ENCODE assay signal across 13 cellular contexts in genomic region chr10:124676416-124677062, GRCh38.
DNase-seq lines count a peak whose midpoint lies in the region; ATAC-seq and TF ChIP-seq lines count a peak whose summit lies in the region.
"Had no signal": no experiment of that assay in that cellular context is flagged by ENCODE, and none has a peak within 500 bp of the region (broad histone marks: within the 10 kb centered on the region; RNA-seq: fewer than 3 reads in every experiment).

No MANE protein-coding gene starts in this region.

- CTCF ChIA-PET in CD8-positive, alpha-beta memory T cell (lab: Charles Lee), result interaction anchor here (0.8 to 7.8 kb wide), 12 partner anchors 9 to 65 kb away, joined by 3 to 65 read pairs (median 4); no protein-coding TSS in a partner anchor

- H3K4me3 ChIP-seq in CD8-positive, alpha-beta memory T cell (ENCODE audit: low read length), result peak overlapping the region; percentile 5
- H3K4me3 ChIP-seq in SJCRH30 (no peak overlapping the region), body of pancreas (no peak overlapping the region)

- TF ChIP-seq POLR2A in body of pancreas (IDR thresholded peaks at IDR 0.05), result no peak

- H3K9me3 ChIP-seq in CD8-positive, alpha-beta memory T cell (ENCODE audit: low read length), result no peaks in the 10 kb centered on the region
- H3K9me3 ChIP-seq in SJCRH30 (replicated peaks) (no peaks in the 10 kb centered on the region), body of pancreas (no peaks in the 10 kb centered on the region)

- H3K27ac Mint-ChIP-seq in CD8-positive, alpha-beta memory T cell, result peak overlapping the region in 7 of 8 donors; percentile 29 to 83 (median 73)
- H3K27ac Mint-ChIP-seq: activated CD8-positive, alpha-beta memory T cell treated with anti-CD3 and anti-CD28 coated beads, Interleukin-2, amount 10 ng/mL, durations not matched to agents 7 days and 5 days had no signal

- no peak for DNase-seq in CD8-positive, alpha-beta memory T cell
- DNase-seq in SJCRH30 (peak; percentile 80 to 83), epidermal melanocyte (ENCODE audit: insufficient read length, low spot score) (peak; percentile 85), renal cortical epithelial cell (ENCODE audit: low read depth) (peak; percentile 53), body of pancreas (no peak), SK-N-DZ (ENCODE audit: low spot score) (no peak), occipital lobe (lab: John Stamatoyannopoulos, UW) (no peak)
- DNase-seq: activated CD8-positive, alpha-beta memory T cell treated with anti-CD3 and anti-CD28 coated beads, Interleukin-2, amount 10 ng/mL, durations not matched to agents 7 days and 5 days; amniotic stem cell; effector CD4-positive, alpha-beta T cell; NCI-H1105 treated with DMSO at 0.1 percent for 48 hours had no signal

- H3K27ac ChIP-seq in CD8-positive, alpha-beta memory T cell (ENCODE audit: low read depth, low read length), result no peak overlapping the region
- H3K27ac ChIP-seq in SJCRH30, result peak overlapping the region; percentile 48
- no peak overlapping the region for H3K27ac ChIP-seq in body of pancreas
- H3K27ac ChIP-seq: C4-2B had no signal

- TF ChIP-seq CTCF in body of pancreas (IDR thresholded peaks at IDR 0.05), result no peak

- H3K27me3 Mint-ChIP-seq in CD8-positive, alpha-beta memory T cell, result peaks cover 0 to 2% of the 10 kb centered on the region in 2 donors
- H3K27me3 Mint-ChIP-seq: activated CD8-positive, alpha-beta memory T cell treated with anti-CD3 and anti-CD28 coated beads, Interleukin-2, amount 10 ng/mL, durations not matched to agents 7 days and 5 days had no signal

- peak overlapping the region in 5 of 7 donors; percentile 16 to 88 (median 44) for H3K4me3 Mint-ChIP-seq in CD8-positive, alpha-beta memory T cell
- H3K4me3 Mint-ChIP-seq: activated CD8-positive, alpha-beta memory T cell treated with anti-CD3 and anti-CD28 coated beads, Interleukin-2, amount 10 ng/mL, durations not matched to agents 7 days and 5 days had no signal

- peaks cover 9 to 64% (median 10%) of the 10 kb centered on the region in 3 donors for H3K36me3 Mint-ChIP-seq in CD8-positive, alpha-beta memory T cell

- H3K4me1 Mint-ChIP-seq in CD8-positive, alpha-beta memory T cell, result peaks cover 91 to 100% (median 98%) of the 10 kb centered on the region in 3 donors

- no peaks in the 10 kb centered on the region for H3K9me3 Mint-ChIP-seq in CD8-positive, alpha-beta memory T cell

- POLR2A ChIA-PET in CD8-positive, alpha-beta memory T cell (lab: Charles Lee), result interaction anchor here (1.1 kb wide), 1 partner anchor 17 kb away, joined by 3 read pairs; no protein-coding TSS in a partner anchor

- H3K4me1 ChIP-seq in CD8-positive, alpha-beta memory T cell (ENCODE audit: insufficient read depth, low read length), result peaks cover 98% of the 10 kb centered on the region
- H3K4me1 ChIP-seq in SJCRH30 (peaks cover 42% of the 10 kb centered on the region), body of pancreas (no peaks in the 10 kb centered on the region)

- H3K36me3 ChIP-seq in CD8-positive, alpha-beta memory T cell (ENCODE audit: insufficient read depth, low read length), result no peaks in the 10 kb centered on the region
- peaks cover 2% of the 10 kb centered on the region; the same call in 1 of the 2 replicates for H3K36me3 ChIP-seq in SJCRH30
- H3K36me3 ChIP-seq in body of pancreas (replicated peaks in 1 of 2; ENCODE audit: insufficient read depth in 1 of 2, low read depth in 2 of 2), result peaks cover 0 to 2% of the 10 kb centered on the region in 2 donors

- ATAC-seq in body of pancreas (no peak), HG03439 (IDR thresholded peaks at IDR 0.05; ENCODE audit: unreplicated experiment) (no peak)
- ATAC-seq: activated CD8-positive, alpha-beta memory T cell treated with anti-CD3 and anti-CD28 coated beads, Interleukin-2, amount 10 ng/mL, durations not matched to agents 7 days and 5 days had no signal

- WGBS in body of pancreas, 2 donors, result 83 to 85% methylated on average over 14 to 15 of the region's 15 CpGs

- intact Hi-C loops in body of pancreas (cut with DNase I), result no loop called here

- no peaks in the 10 kb centered on the region for H3K27me3 ChIP-seq in CD8-positive, alpha-beta memory T cell (ENCODE audit: insufficient read depth, low read length, poor library complexity, severe bottlenecking)
- no peaks in the 10 kb centered on the region for H3K27me3 ChIP-seq in SJCRH30
- H3K27me3 ChIP-seq in body of pancreas, result no peaks in the 10 kb centered on the region

Comparison
In these comparisons a context has a peak if more than half of its experiments do, and no peak if none do; other contexts are left out.
1. DNase-seq: peak in SJCRH30 (2 of 2), epidermal melanocyte (single experiment) and renal cortical epithelial cell (single experiment); none in CD8-positive, alpha-beta memory T cell (0 of 5), body of pancreas (0 of 4), SK-N-DZ (single experiment) and occipital lobe (single experiment).